ENCODE assay signal across 8 cellular contexts in genomic region chr2:202965810-202966454, GRCh38. TPM values are rescaled to one million over a fixed set of nuclear protein-coding genes. Genes with fewer than 3 reads are reported as not detected.
DNase-seq lines count a peak whose midpoint lies in the region; ATAC-seq, FAIRE-seq and TF ChIP-seq lines count a peak whose summit lies in the region.

No MANE protein-coding gene starts in this region.

- intact Hi-C loops in activated CD4-positive, alpha-beta T cell treated with anti-CD3 and anti-CD28 coated beads, Interleukin-2, amount 10 ng/mL, durations not matched to agents 24 days and 14 days (cut with micrococcal nuclease), result no loop called here

- 58 to 72% (median 70%) methylated on average over 5 of the region's 5 CpGs for WGBS in small intestine, 3 donors

- peak; percentile 81 for ATAC-seq in HG02798 (IDR thresholded peaks at IDR 0.05; ENCODE audit: poor library complexity, unreplicated experiment)
- no peak for ATAC-seq in GM19351 (IDR thresholded peaks at IDR 0.05; ENCODE audit: unreplicated experiment)
- no peak for ATAC-seq in effector memory CD8-positive, alpha-beta T cell (replicated peaks)

- no peaks in the 10 kb centered on the region for H3K9me3 ChIP-seq in small intestine (ENCODE audit: control insufficient read depth, low read depth)

- H3K4me1 ChIP-seq in small intestine (ENCODE audit: control insufficient read depth in 2 of 2, insufficient read depth in 1 of 2, low read depth in 1 of 2, low read length in 1 of 2), result no peaks in the 10 kb centered on the region

- POLR2A ChIA-PET in RWPE1 (lab: Yijun Ruan, JAX; ENCODE audit: low non-redundant PET), result no interaction called here

- TF ChIP-seq CTCF in RWPE1 (conservative IDR thresholded peaks at IDR 0.05; ENCODE audit: low read depth), result no peak

- no peak for FAIRE-seq in small intestine (lab: Jason Lieb, UNC)

- no peaks in the 10 kb centered on the region for H3K27me3 ChIP-seq in small intestine (ENCODE audit: control insufficient read depth in 2 of 2, insufficient read depth in 2 of 2, low read length in 2 of 2)

- H3K27ac ChIP-seq in RWPE1 (no peak overlapping the region), small intestine (ENCODE audit: low read depth in 1 of 2, low read length in 1 of 2) (no peak overlapping the region)

- no peak overlapping the region for H3K4me3 ChIP-seq in small intestine (ENCODE audit: low read depth in 1 of 2, low read length in 2 of 2)

- DNase-seq in activated CD4-positive, alpha-beta T cell treated with anti-CD3 and anti-CD28 coated beads, Interleukin-2, amount 10 ng/mL, durations not matched to agents 24 days and 14 days, result peak; percentile 73
- no peak for DNase-seq in activated CD4-positive, alpha-beta T cell treated with anti-CD3 and anti-CD28 coated beads, Interleukin-2, amount 50 U/mL, for 1 hour
- peak; percentile 7 for DNase-seq in RWPE1 (ENCODE audit: low spot score)
- DNase-seq in globus pallidus (ENCODE audit: low spot score), result peak; percentile 16
- no peak for DNase-seq in small intestine
- DNase-seq in effector memory CD8-positive, alpha-beta T cell, result no peak

- no peaks in the 10 kb centered on the region for H3K36me3 ChIP-seq in small intestine (ENCODE audit: control insufficient read depth in 2 of 2, insufficient read depth in 2 of 2, low read length in 2 of 2)

- peaks cover 3% of the 10 kb centered on the region for H3K36me3 Mint-ChIP-seq in activated CD4-positive, alpha-beta T cell treated with anti-CD3 and anti-CD28 coated beads, Interleukin-2, amount 10 ng/mL, durations not matched to agents 24 days and 14 days (ENCODE audit: low read depth)
- H3K36me3 Mint-ChIP-seq in effector memory CD8-positive, alpha-beta T cell (ENCODE audit: insufficient read depth), result peaks cover 8% of the 10 kb centered on the region

- H3K27me3 Mint-ChIP-seq in activated CD4-positive, alpha-beta T cell treated with anti-CD3 and anti-CD28 coated beads, Interleukin-2, amount 10 ng/mL, durations not matched to agents 24 days and 14 days, result no peaks in the 10 kb centered on the region
- H3K27me3 Mint-ChIP-seq in effector memory CD8-positive, alpha-beta T cell, result no peaks in the 10 kb centered on the region

- no peak overlapping the region for H3K27ac Mint-ChIP-seq in activated CD4-positive, alpha-beta T cell treated with anti-CD3 and anti-CD28 coated beads, Interleukin-2, amount 10 ng/mL, durations not matched to agents 24 days and 14 days
- H3K27ac Mint-ChIP-seq in effector memory CD8-positive, alpha-beta T cell, result no peak overlapping the region

- no peaks in the 10 kb centered on the region for H3K9me3 Mint-ChIP-seq in activated CD4-positive, alpha-beta T cell treated with anti-CD3 and anti-CD28 coated beads, Interleukin-2, amount 10 ng/mL, durations not matched to agents 24 days and 14 days
- H3K9me3 Mint-ChIP-seq in effector memory CD8-positive, alpha-beta T cell, result no peaks in the 10 kb centered on the region

- CTCF ChIA-PET in RWPE1 (lab: Yijun Ruan, JAX), result interaction anchor here (0.8 kb wide), 1 partner anchor 51 kb away, joined by 3 read pairs; no protein-coding TSS in a partner anchor

- no peak overlapping the region for H3K4me3 Mint-ChIP-seq in activated CD4-positive, alpha-beta T cell treated with anti-CD3 and anti-CD28 coated beads, Interleukin-2, amount 10 ng/mL, durations not matched to agents 24 days and 14 days
- no peak overlapping the region for H3K4me3 Mint-ChIP-seq in effector memory CD8-positive, alpha-beta T cell

- H3K4me1 Mint-ChIP-seq in activated CD4-positive, alpha-beta T cell treated with anti-CD3 and anti-CD28 coated beads, Interleukin-2, amount 10 ng/mL, durations not matched to agents 24 days and 14 days, result peaks cover 6% of the 10 kb centered on the region
- H3K4me1 Mint-ChIP-seq in effector memory CD8-positive, alpha-beta T cell (ENCODE audit: low read depth in 2 of 2), result no peaks in the 10 kb centered on the region

RNA-seq across cellular contexts. Expression of gene NBEAL1, which starts 48.7 kb away (rescaled TPM):
- total RNA-seq in activated CD4-positive, alpha-beta T cell treated with anti-CD3 and anti-CD28 coated beads, Interleukin-2, amount 10 ng/mL, durations not matched to agents 24 days and 14 days, result 7.2 and 9.5 TPM in 2 replicates
- polyA plus RNA-seq in small intestine, result 10 to 100 TPM in 2 of 3 donors, 1 to 10 TPM in 1; 6.5 to 12.7 (median 11.9) TPM

RNA-seq across cellular contexts. Expression of gene CARF, which starts 53.9 kb away (rescaled TPM):
- total RNA-seq in activated CD4-positive, alpha-beta T cell treated with anti-CD3 and anti-CD28 coated beads, Interleukin-2, amount 10 ng/mL, durations not matched to agents 24 days and 14 days, result 3.9 and 4.3 TPM in 2 replicates
- 1 to 10 TPM in 2 of 3 donors, under 1 TPM in 1; 0.89 to 2.1 (median 1.4) TPM for polyA plus RNA-seq in small intestine

RNA-seq across cellular contexts. Expression of gene WDR12, which starts 54.5 kb away (rescaled TPM):
- total RNA-seq in activated CD4-positive, alpha-beta T cell treated with anti-CD3 and anti-CD28 coated beads, Interleukin-2, amount 10 ng/mL, durations not matched to agents 24 days and 14 days, result 161 and 167 TPM in 2 replicates
- polyA plus RNA-seq in small intestine, result 10 to 100 TPM; 22.0 to 31.1 (median 27.5) TPM

Comparison
In these comparisons a context has a peak if more than half of its experiments do, and no peak if none do; other contexts are left out.
1. DNase-seq: peak in activated CD4-positive, alpha-beta T cell treated with anti-CD3 and anti-CD28 coated beads, Interleukin-2, amount 10 ng/mL, durations not matched to agents 24 days and 14 days (single experiment), RWPE1 (single experiment) and globus pallidus (single experiment); none in activated CD4-positive, alpha-beta T cell treated with anti-CD3 and anti-CD28 coated beads, Interleukin-2, amount 50 U/mL, for 1 hour (single experiment), small intestine (single experiment) and effector memory CD8-positive, alpha-beta T cell (0 of 3).